13 cellular contexts compared by ENCODE assay signal in genomic region chr5:78597068-78597857, GRCh38. TPM values are rescaled to one million over a fixed set of nuclear protein-coding genes. Genes with fewer than 3 reads are reported as not detected.
A peak's percentile ranks its signal among the peaks of the same experiment; 100 is the strongest.
DNase-seq lines count a peak whose midpoint lies in the region; ATAC-seq, FAIRE-seq and TF ChIP-seq lines count a peak whose summit lies in the region.
"Had no signal": no experiment of that assay in that cellular context is flagged by ENCODE, and none has a peak within 500 bp of the region (broad histone marks: within the 10 kb centered on the region; RNA-seq: fewer than 3 reads in every experiment).

No MANE protein-coding gene starts in this region.

- H3F3A ChIP-seq in smooth muscle cell (ENCODE audit: low read depth): peaks cover 36% of the 10 kb centered on the region

- H3K27me3 Mint-ChIP-seq in astrocyte (ENCODE audit: low read depth, unreplicated experiment): no peaks in the 10 kb centered on the region
- H3K27me3 Mint-ChIP-seq: brain; stimulated activated naive B cell treated with anti-CD40 and anti-IgM and Interleukin-4, amounts not matched to agents 10 μg/mL and 1 μg/mL and 100 μg/mL, for 72 hours had no signal

- no peaks in the 10 kb centered on the region for H4K20me1 ChIP-seq in astrocyte (ENCODE audit: insufficient read depth, low read length)
- no peaks in the 10 kb centered on the region for H4K20me1 ChIP-seq in smooth muscle cell (ENCODE audit: low read depth)

- H3K9ac ChIP-seq in HUES48 (ENCODE audit: low read depth, low read length) (no peak overlapping the region), astrocyte (ENCODE audit: low read length) (peak overlapping the region; percentile 74), smooth muscle cell (ENCODE audit: low read depth) (peak overlapping the region; percentile 34)

- no peak overlapping the region for H3K4me3 Mint-ChIP-seq in astrocyte (ENCODE audit: unreplicated experiment)
- H3K4me3 Mint-ChIP-seq: brain; stimulated activated naive B cell treated with anti-CD40 and anti-IgM and Interleukin-4, amounts not matched to agents 10 μg/mL and 1 μg/mL and 100 μg/mL, for 72 hours had no signal

- H2AFZ ChIP-seq in astrocyte (ENCODE audit: low read depth, low read length) (no peak overlapping the region), smooth muscle cell (ENCODE audit: low read depth) (peak overlapping the region; percentile 1)

- H3K4me3 ChIP-seq in HUES48 (ENCODE audit: low read depth, low read length): no peak overlapping the region
- H3K4me3 ChIP-seq in astrocyte (ENCODE audit: insufficient read depth, low read depth, low read length): no peak overlapping the region
- no peak overlapping the region for H3K4me3 ChIP-seq in right cardiac atrium (ENCODE audit: low read length)
- no peak overlapping the region for H3K4me3 ChIP-seq in smooth muscle cell
- H3K4me3 ChIP-seq in dorsolateral prefrontal cortex: no peak overlapping the region

- intact Hi-C loops in right cardiac atrium (cut with DNase I) (no loop called here), dorsolateral prefrontal cortex (cut with DNase I) (no loop called here)

- WGBS in right cardiac atrium: 55% methylated on average over 5 of the region's 5 CpGs
- 21% methylated on average over 5 of the region's 5 CpGs for WGBS in smooth muscle cell (ENCODE audit: low lambda C conversion rate)

- TF ChIP-seq CTCF in astrocyte (IDR thresholded peaks at IDR 0.05; ENCODE audit: insufficient read depth, low read depth, low read length) (no peak), smooth muscle cell (IDR thresholded peaks at IDR 0.05; ENCODE audit: borderline replicate concordance, insufficient read depth, poor library complexity, severe bottlenecking) (no peak), dorsolateral prefrontal cortex (IDR thresholded peaks at IDR 0.05 in 54 of 56, conservative IDR thresholded peaks at IDR 0.05 in 2 of 56; ENCODE audit: low read depth in 1 of 56, partially characterized antibody in 56 of 56) (no peak)

- H3K36me3 ChIP-seq in HUES48 (ENCODE audit: control insufficient read depth, insufficient read depth, low read length) (no peaks in the 10 kb centered on the region), astrocyte (ENCODE audit: insufficient read depth, low read length) (no peaks in the 10 kb centered on the region), smooth muscle cell (ENCODE audit: low read depth) (no peaks in the 10 kb centered on the region)

- H3K4me1 ChIP-seq in HUES48 (ENCODE audit: control insufficient read depth, insufficient read depth, low read length): peaks cover 25% of the 10 kb centered on the region
- H3K4me1 ChIP-seq in astrocyte (ENCODE audit: insufficient read depth, low read length): peaks cover 76% of the 10 kb centered on the region
- peaks cover 7% of the 10 kb centered on the region for H3K4me1 ChIP-seq in right cardiac atrium (ENCODE audit: control insufficient read depth, insufficient read depth, low read length)
- H3K4me1 ChIP-seq in smooth muscle cell (ENCODE audit: low read depth): peaks cover 9% of the 10 kb centered on the region

- peak in 1 of 2 donors; percentile 69 for ATAC-seq in right cardiac atrium
- ATAC-seq: stimulated activated naive B cell treated with anti-CD40 and anti-IgM and Interleukin-4, amounts not matched to agents 10 μg/mL and 1 μg/mL and 100 μg/mL, for 72 hours had no signal

- no peak for FAIRE-seq in astrocyte (lab: Jason Lieb, UNC)

- H3K27me3 ChIP-seq in HUES48 (ENCODE audit: control insufficient read depth, insufficient read depth, low read length) (no peaks in the 10 kb centered on the region), astrocyte (ENCODE audit: insufficient read depth, low read length) (no peaks in the 10 kb centered on the region), right cardiac atrium (ENCODE audit: control insufficient read depth, insufficient read depth) (no peaks in the 10 kb centered on the region), smooth muscle cell (ENCODE audit: low read depth) (no peaks in the 10 kb centered on the region), dorsolateral prefrontal cortex (no peaks in the 10 kb centered on the region)

- H3K4me1 Mint-ChIP-seq in astrocyte (ENCODE audit: low read depth, unreplicated experiment): peaks cover 79% of the 10 kb centered on the region

- H3K4me2 ChIP-seq in astrocyte (ENCODE audit: low read length): peak overlapping the region; percentile 35
- H3K4me2 ChIP-seq in smooth muscle cell: peak overlapping the region; percentile 21

- H3K9me3 ChIP-seq in HUES48 (ENCODE audit: control insufficient read depth, insufficient read depth, low read length): no peaks in the 10 kb centered on the region
- H3K9me3 ChIP-seq in astrocyte (ENCODE audit: insufficient read depth, low read depth, low read length): no peaks in the 10 kb centered on the region
- no peaks in the 10 kb centered on the region for H3K9me3 ChIP-seq in right cardiac atrium (ENCODE audit: control insufficient read depth, low read length)
- H3K9me3 ChIP-seq in smooth muscle cell (replicated peaks; ENCODE audit: low read depth): no peaks in the 10 kb centered on the region

- peak overlapping the region; percentile 13 for H3K27ac ChIP-seq in HUES48 (ENCODE audit: low read depth, low read length)
- H3K27ac ChIP-seq in astrocyte (ENCODE audit: low read depth, low read length): peak overlapping the region; percentile 98
- peak overlapping the region; percentile 50 for H3K27ac ChIP-seq in right cardiac atrium (ENCODE audit: low read length)
- peak overlapping the region; percentile 92 for H3K27ac ChIP-seq in smooth muscle cell (ENCODE audit: low read depth)
- no peak overlapping the region for H3K27ac ChIP-seq in dorsolateral prefrontal cortex

- H3K79me2 ChIP-seq in astrocyte (ENCODE audit: insufficient read depth, low read length): peaks cover 43% of the 10 kb centered on the region
- H3K79me2 ChIP-seq in smooth muscle cell (ENCODE audit: low read depth): peaks cover 51% of the 10 kb centered on the region

- no peaks in the 10 kb centered on the region for H3K36me3 Mint-ChIP-seq in astrocyte (ENCODE audit: low read depth, unreplicated experiment)

- peak; percentile 93 for DNase-seq in astrocyte (ENCODE audit: low read depth)
- peak in 1 of 3 donors; percentile 30 for DNase-seq in right cardiac atrium
- no peak for DNase-seq in smooth muscle cell (lab: John Stamatoyannopoulos, UW; ENCODE audit: unreplicated experiment)
- no peak for DNase-seq in amniotic stem cell (lab: John Stamatoyannopoulos, UW)
- no peak for DNase-seq in dorsolateral prefrontal cortex
- DNase-seq in activated T-cell treated with anti-CD3 and anti-CD28 coated beads for 4 hours: no peak
- DNase-seq: activated CD8-positive, alpha-beta memory T cell treated with anti-CD3 and anti-CD28 coated beads, Interleukin-2, amount 50 U/mL, for 4 hours; GDM1; NCI-H1048; NCI-H748 treated with DMSO at 0.1 percent for 48 hours; stimulated activated naive B cell treated with anti-CD40 and anti-IgM and Interleukin-4, amounts not matched to agents 10 μg/mL and 1 μg/mL and 100 μg/mL, for 72 hours had no signal

- no peaks in the 10 kb centered on the region for H3K9me3 Mint-ChIP-seq in astrocyte (ENCODE audit: unreplicated experiment)
- H3K9me3 Mint-ChIP-seq: brain; stimulated activated naive B cell treated with anti-CD40 and anti-IgM and Interleukin-4, amounts not matched to agents 10 μg/mL and 1 μg/mL and 100 μg/mL, for 72 hours had no signal

- H3K27ac Mint-ChIP-seq in astrocyte (ENCODE audit: unreplicated experiment): peak overlapping the region; percentile 41
- H3K27ac Mint-ChIP-seq: stimulated activated naive B cell treated with anti-CD40 and anti-IgM and Interleukin-4, amounts not matched to agents 10 μg/mL and 1 μg/mL and 100 μg/mL, for 72 hours had no signal

RNA-seq across cellular contexts. Expression of gene LHFPL2, which starts 51.3 kb away (rescaled TPM):
- total RNA-seq in astrocyte (17.0 and 19.8 TPM in 2 replicates), right cardiac atrium (10 to 100 TPM in 3 of 4 donors, 1 to 10 TPM in 1; 9.7 to 21.4 (median 10.9) TPM), smooth muscle cell (18.6 and 18.8 TPM in 2 replicates), dorsolateral prefrontal cortex (10 to 100 TPM in 118 of 120 experiments, 1 to 10 TPM in 2; 8.2 to 40.9 (median 18.7) TPM)
- polyA plus RNA-seq in right cardiac atrium (5.6 TPM), smooth muscle cell (10.5 and 13.4 TPM in 2 replicates)

Comparison
In these comparisons a context has a peak if more than half of its experiments do, and no peak if none do; other contexts are left out.
1. H3K27ac ChIP-seq: peak in HUES48 (single experiment), astrocyte (single experiment), right cardiac atrium (single experiment) and smooth muscle cell (single experiment); none in dorsolateral prefrontal cortex (0 of 59).